8 cellular contexts compared by ENCODE assay signal in the genomic region with DNA sequence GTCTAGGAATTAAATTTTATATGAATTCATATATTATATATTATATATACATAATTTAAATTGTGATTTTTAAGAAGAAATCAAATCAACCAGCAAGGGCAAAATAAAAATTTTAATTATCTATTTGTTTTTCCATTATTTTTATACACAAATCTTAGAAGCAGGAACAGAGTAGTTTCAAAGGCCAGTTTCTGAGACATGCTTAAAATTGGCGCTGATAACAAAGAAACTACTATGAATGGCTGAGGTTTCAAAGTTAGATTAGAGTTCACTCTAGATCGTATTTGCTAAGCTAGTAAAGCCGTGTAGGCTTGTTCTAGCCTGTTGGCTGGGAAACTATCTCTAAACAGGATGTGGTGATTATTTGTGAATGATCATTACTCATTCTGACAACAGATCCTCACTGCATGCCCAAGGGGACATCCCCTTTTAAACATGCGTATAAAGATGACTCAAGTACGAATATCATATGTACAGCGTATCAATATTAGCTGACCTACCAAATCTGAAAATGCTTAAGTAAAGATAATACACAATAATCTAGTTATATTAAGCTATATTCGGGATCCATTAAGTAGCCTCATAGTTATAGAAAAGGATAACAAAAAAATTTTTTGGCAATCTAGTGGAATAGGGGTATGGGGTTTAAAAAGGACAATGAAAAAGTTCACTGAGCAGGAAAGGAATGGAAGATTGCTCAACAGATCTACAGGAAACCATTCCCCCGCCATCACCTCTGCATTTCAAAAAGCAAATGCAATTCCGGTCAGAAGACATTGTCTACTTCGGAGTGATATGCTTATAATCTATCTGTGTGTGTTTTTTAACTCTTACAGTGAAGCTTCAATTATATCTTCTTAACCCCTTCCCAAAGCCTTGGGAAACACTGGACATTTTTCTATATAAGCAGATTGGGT.
DNase-seq lines count a peak whose midpoint lies in the region; ATAC-seq, FAIRE-seq and TF ChIP-seq lines count a peak whose summit lies in the region.

No MANE protein-coding gene starts in this region.

- intact Hi-C loops in right cardiac atrium (cut with DNase I): no loop called here
- intact Hi-C loops in Right ventricle myocardium inferior (cut with DNase I): no loop called here

- ATAC-seq in right cardiac atrium (peak; percentile 19 to 83), Right ventricle myocardium inferior (no peak), HG02943 (IDR thresholded peaks at IDR 0.05; ENCODE audit: low read depth, unreplicated experiment) (peak; percentile 82)

- H3K4me1 Mint-ChIP-seq in endothelial cell (ENCODE audit: unreplicated experiment): peaks cover 11% of the 10 kb centered on the region

- H3K4me3 Mint-ChIP-seq in endothelial cell (ENCODE audit: unreplicated experiment): no peak overlapping the region

- no peak overlapping the region for H3K27ac ChIP-seq in right cardiac atrium (ENCODE audit: low read length)

- peaks cover 11% of the 10 kb centered on the region for H3K27me3 Mint-ChIP-seq in endothelial cell (ENCODE audit: unreplicated experiment)

- no peak overlapping the region for H3K4me3 ChIP-seq in right cardiac atrium (ENCODE audit: low read length)

- no peaks in the 10 kb centered on the region for H3K4me1 ChIP-seq in right cardiac atrium (ENCODE audit: control insufficient read depth, insufficient read depth, low read length)

- no peak for TF ChIP-seq POLR2A in GM12891 (IDR thresholded peaks at IDR 0.05; ENCODE audit: low read depth, low read length)

- H3K36me3 Mint-ChIP-seq in endothelial cell (ENCODE audit: low read depth, unreplicated experiment): peaks cover 15% of the 10 kb centered on the region

- H3K27me3 ChIP-seq in right cardiac atrium (ENCODE audit: control insufficient read depth, insufficient read depth): no peaks in the 10 kb centered on the region

- 35% methylated on average over 10 of the region's 10 CpGs for WGBS in right cardiac atrium

- no peaks in the 10 kb centered on the region for H3K9me3 ChIP-seq in right cardiac atrium (ENCODE audit: control insufficient read depth, low read length)

- FAIRE-seq in GM12891 (lab: Jason Lieb, UNC): no peak

- DNase-seq in right cardiac atrium (no peak), Right ventricle myocardium inferior (ENCODE audit: missing footprints) (no peak), OCI-M1 (lab: John Stamatoyannopoulos, UW) (peak; percentile 4), endothelial cell (ENCODE audit: low spot score) (no peak), Ammon's horn (ENCODE audit: low spot score) (no peak), DMS79 treated with DMSO at 0.1 percent for 48 hours (lab: John Stamatoyannopoulos, UW) (no peak), GM12891 (ENCODE audit: insufficient read length, low spot score) (no peak)

- peak overlapping the region; percentile 67 for H3K27ac Mint-ChIP-seq in endothelial cell (ENCODE audit: unreplicated experiment)

- peaks cover 22% of the 10 kb centered on the region for H3K9me3 Mint-ChIP-seq in endothelial cell (ENCODE audit: unreplicated experiment)

- TF ChIP-seq CTCF in endothelial cell (IDR thresholded peaks at IDR 0.05; ENCODE audit: unreplicated experiment): no peak

TF ChIP-seq in GM12891, 5 proteins besides CTCF, POLR2A, EP300 and RAD21:
- TF ChIP-seq PAX5 (IDR thresholded peaks at IDR 0.05; ENCODE audit: insufficient read depth, low read length, severe bottlenecking) (no peak), POLR2AphosphoS5 (IDR thresholded peaks at IDR 0.05; ENCODE audit: low read depth, low read length) (no peak), SPI1 (IDR thresholded peaks at IDR 0.05; ENCODE audit: low read depth, low read length) (no peak), POU2F2 (IDR thresholded peaks at IDR 0.05; ENCODE audit: low read depth, low read length) (no peak), TAF1 (IDR thresholded peaks at IDR 0.05; ENCODE audit: low read depth, low read length) (no peak)
